ENCODE assay signal across 26 cellular contexts in genomic region chr17:78304549-78305037, GRCh38. TPM values are rescaled to one million over a fixed set of nuclear protein-coding genes. Genes with fewer than 3 reads are reported as not detected.
DNase-seq lines count a peak whose midpoint lies in the region; ATAC-seq, FAIRE-seq and TF ChIP-seq lines count a peak whose summit lies in the region.
"Had no signal": no experiment of that assay in that cellular context is flagged by ENCODE, and none has a peak within 500 bp of the region (broad histone marks: within the 10 kb centered on the region; RNA-seq: fewer than 3 reads in every experiment).

No MANE protein-coding gene starts in this region.

- no peaks in the 10 kb centered on the region for H4K20me1 ChIP-seq in H1 (replicated peaks in 1 of 2; ENCODE audit: control insufficient read depth in 1 of 2, insufficient read depth in 2 of 2, low read length in 2 of 2)
- H4K20me1 ChIP-seq: BLaER1 had no signal

- H3K23me2 ChIP-seq in H1 (ENCODE audit: low read depth, low read length): no peaks in the 10 kb centered on the region

- H3K9me3 ChIP-seq in H1 (ENCODE audit: insufficient read depth in 2 of 2, low read depth in 1 of 2, low read length in 1 of 2) (peaks cover 0 to 8% of the 10 kb centered on the region in 2 experiments; a peak in 1 of 4 replicates), left ventricle myocardium inferior (replicated peaks) (peaks cover 11% of the 10 kb centered on the region), mesenchymal stem cell (ENCODE audit: control insufficient read depth, low read length) (no peaks in the 10 kb centered on the region), testis (no peaks in the 10 kb centered on the region)
- H3K9me3 ChIP-seq: breast epithelium had no signal

- no peak overlapping the region for H2BK20ac ChIP-seq in H1 (ENCODE audit: low read length)

- DNase-seq in H1 (ENCODE audit: low read depth in 1 of 2, low spot score in 2 of 2) (no peak), left ventricle myocardium inferior (peak; percentile 73), mesenchymal stem cell (peak; percentile 8), testis (peak; percentile 64), occipital lobe (lab: John Stamatoyannopoulos, UW) (no peak)
- DNase-seq in activated naive CD8-positive, alpha-beta T cell treated with anti-CD3 and anti-CD28 coated beads, Interleukin-2, amount 50 U/mL, for 24 hours: no peak
- DNase-seq: activated CD4-positive, alpha-beta T cell treated with anti-CD3 and anti-CD28 coated beads for 48 hours; activated CD8-positive, alpha-beta memory T cell treated with anti-CD3 and anti-CD28 coated beads for 24 hours; anterior cingulate cortex; effector memory CD4-positive, alpha-beta T cell; NCI-H1092 treated with DMSO at 0.1 percent for 48 hours; NCI-H1694 treated with DMSO at 0.1 percent for 48 hours; NCI-H446; NCI-H774; substantia nigra; T-helper 9 cell; WERI-Rb-1 had no signal

- H2AFZ ChIP-seq in H1 (ENCODE audit: low read length) (no peak overlapping the region), mesenchymal stem cell (ENCODE audit: low read depth, low read length) (no peak overlapping the region)

- H3K18ac ChIP-seq in H1 (ENCODE audit: extremely low read depth, low read length) (no peak overlapping the region), mesenchymal stem cell (ENCODE audit: low read depth in 1 of 2, low read length in 2 of 2) (no peak overlapping the region)

- H3K27me3 ChIP-seq in H1 (replicated peaks in 1 of 4; ENCODE audit: control insufficient read depth in 3 of 4, extremely low read depth in 1 of 4, insufficient read depth in 3 of 4, low read length in 3 of 4) (no peaks in the 10 kb centered on the region), left ventricle myocardium inferior (ENCODE audit: low read depth) (no peaks in the 10 kb centered on the region), mesenchymal stem cell (ENCODE audit: control insufficient read depth in 1 of 2, insufficient read depth in 1 of 2, low read length in 2 of 2) (no peaks in the 10 kb centered on the region), testis (no peaks in the 10 kb centered on the region)
- H3K27me3 ChIP-seq: BLaER1, breast epithelium had no signal

- H2AK5ac ChIP-seq in H1 (ENCODE audit: low read depth, low read length) (no peak overlapping the region), mesenchymal stem cell (ENCODE audit: low read length, severe bottlenecking) (no peak overlapping the region)

- H3K4me3 ChIP-seq in H1 (ENCODE audit: extremely low read depth in 1 of 4, insufficient read depth in 2 of 4, low read depth in 3 of 4, low read length in 4 of 4) (no peak overlapping the region), left ventricle myocardium inferior (no peak overlapping the region), mesenchymal stem cell (ENCODE audit: insufficient read depth in 1 of 2, low read depth in 1 of 2, low read length in 2 of 2) (no peak overlapping the region), testis (no peak overlapping the region)
- H3K4me3 ChIP-seq: BLaER1, breast epithelium had no signal

- H3K36me3 Mint-ChIP-seq in activated naive CD8-positive, alpha-beta T cell treated with anti-CD3 and anti-CD28 coated beads, Interleukin-2, amount 50 U/mL, for 24 hours (ENCODE audit: low read depth): no peaks in the 10 kb centered on the region
- H3K36me3 Mint-ChIP-seq: stimulated activated effector memory CD8-positive, alpha-beta T cell treated with anti-CD3 and anti-CD28 coated beads, Interleukin-12 subunit alpha, Interleukin-12 subunit beta, amount 100 ng/mL, for 72 hours had no signal

- H2BK15ac ChIP-seq in H1 (ENCODE audit: low read length): no peak overlapping the region
- H2BK15ac ChIP-seq in mesenchymal stem cell (ENCODE audit: low read depth, poor library complexity, severe bottlenecking): no peak overlapping the region

- no peaks in the 10 kb centered on the region for H3K9me3 Mint-ChIP-seq in activated naive CD8-positive, alpha-beta T cell treated with anti-CD3 and anti-CD28 coated beads, Interleukin-2, amount 50 U/mL, for 24 hours
- H3K9me3 Mint-ChIP-seq: stimulated activated effector memory CD8-positive, alpha-beta T cell treated with anti-CD3 and anti-CD28 coated beads, Interleukin-12 subunit alpha, Interleukin-12 subunit beta, amount 100 ng/mL, for 72 hours had no signal

- no peak for TF ChIP-seq RAD21 in H1 (IDR thresholded peaks at IDR 0.05 in 1 of 2, conservative IDR thresholded peaks at IDR 0.05 in 1 of 2; ENCODE audit: low read depth in 2 of 2, low read length in 2 of 2)

- H3K36me3 ChIP-seq in H1 (ENCODE audit: control insufficient read depth in 2 of 4, insufficient read depth in 4 of 4, low read length in 3 of 4): no peaks in the 10 kb centered on the region
- no peaks in the 10 kb centered on the region for H3K36me3 ChIP-seq in left ventricle myocardium inferior
- H3K36me3 ChIP-seq in mesenchymal stem cell (ENCODE audit: control insufficient read depth in 1 of 2, insufficient read depth in 2 of 2, low read depth in 1 of 2, low read length in 2 of 2): no peaks in the 10 kb centered on the region
- H3K36me3 ChIP-seq in testis (ENCODE audit: low read depth, missing control alignments): no peaks in the 10 kb centered on the region
- H3K36me3 ChIP-seq: BLaER1, breast epithelium, WERI-Rb-1 had no signal

- H2BK120ac ChIP-seq in H1 (replicated peaks; ENCODE audit: low read depth, low read length) (no peak overlapping the region), mesenchymal stem cell (ENCODE audit: low read depth, low read length) (no peak overlapping the region)

- TF ChIP-seq EP300 in H1 (IDR thresholded peaks at IDR 0.05; ENCODE audit: borderline replicate concordance in 1 of 2, low read depth in 2 of 2, low read length in 2 of 2): no peak

- H3K27me3 Mint-ChIP-seq in activated naive CD8-positive, alpha-beta T cell treated with anti-CD3 and anti-CD28 coated beads, Interleukin-2, amount 50 U/mL, for 24 hours: no peaks in the 10 kb centered on the region
- H3K27me3 Mint-ChIP-seq: activated naive CD8-positive, alpha-beta T cell had no signal

- no peaks in the 10 kb centered on the region for H3K4me1 ChIP-seq in H1 (replicated peaks in 1 of 4; ENCODE audit: control insufficient read depth in 3 of 4, insufficient read depth in 4 of 4, low read length in 3 of 4)
- H3K4me1 ChIP-seq in left ventricle myocardium inferior: peaks cover 13% of the 10 kb centered on the region
- peaks cover 10% of the 10 kb centered on the region for H3K4me1 ChIP-seq in mesenchymal stem cell (ENCODE audit: control insufficient read depth, insufficient read depth, low read depth, low read length)
- peaks cover 15% of the 10 kb centered on the region for H3K4me1 ChIP-seq in testis
- H3K4me1 ChIP-seq: breast epithelium had no signal

- H4K91ac ChIP-seq in H1 (replicated peaks; ENCODE audit: insufficient read length, low read length) (no peak overlapping the region), mesenchymal stem cell (ENCODE audit: low read length) (peak overlapping the region; percentile 25)

- no peak overlapping the region for H3K27ac ChIP-seq in H1 (ENCODE audit: low read depth, low read length)
- peak overlapping the region; percentile 50 for H3K27ac ChIP-seq in left ventricle myocardium inferior (replicated peaks)
- H3K27ac ChIP-seq in mesenchymal stem cell (ENCODE audit: low read length, poor library complexity, severe bottlenecking): no peak overlapping the region
- H3K27ac ChIP-seq in testis: no peak overlapping the region
- H3K27ac ChIP-seq: BLaER1, WERI-Rb-1 had no signal

- H4K8ac ChIP-seq in H1 (ENCODE audit: extremely low read depth, insufficient read depth, low read length): peak overlapping the region; percentile 17; the same call in 1 of the 2 replicates
- H4K8ac ChIP-seq in mesenchymal stem cell (ENCODE audit: low read length): peak overlapping the region; percentile 55

- H2BK5ac ChIP-seq in H1 (ENCODE audit: low read depth, low read length) (no peak overlapping the region), mesenchymal stem cell (ENCODE audit: low read depth, low read length, poor library complexity, severe bottlenecking) (no peak overlapping the region)

- H2BK12ac ChIP-seq in H1 (ENCODE audit: low read depth, low read length) (no peak overlapping the region), mesenchymal stem cell (ENCODE audit: low read length in 2 of 2) (peak overlapping the region; percentile 1 to 44)

- CTCF ChIA-PET in H1 (lab: Charles Lee; ENCODE audit: partially characterized antibody): interaction anchor here (0.7 to 1.9 kb wide), 10 partner anchors 8 to 117 kb away, joined by 3 to 8 read pairs (median 5); no protein-coding TSS in a partner anchor

- H4K5ac ChIP-seq in H1 (ENCODE audit: insufficient read length, low read depth, low read length): no peak overlapping the region

- no peak overlapping the region for H3K27ac Mint-ChIP-seq in activated naive CD8-positive, alpha-beta T cell treated with anti-CD3 and anti-CD28 coated beads, Interleukin-2, amount 50 U/mL, for 24 hours
- H3K27ac Mint-ChIP-seq: activated naive CD8-positive, alpha-beta T cell; stimulated activated effector memory CD8-positive, alpha-beta T cell treated with anti-CD3 and anti-CD28 coated beads, Interleukin-12 subunit alpha, Interleukin-12 subunit beta, amount 100 ng/mL, for 72 hours had no signal

- ATAC-seq in HG03175 (IDR thresholded peaks at IDR 0.05; ENCODE audit: unreplicated experiment) (no peak), GM21825 (IDR thresholded peaks at IDR 0.05; ENCODE audit: unreplicated experiment) (no peak)
- ATAC-seq in activated naive CD8-positive, alpha-beta T cell treated with anti-CD3 and anti-CD28 coated beads, Interleukin-2, amount 50 U/mL, for 24 hours: no peak
- ATAC-seq: stimulated activated effector memory CD8-positive, alpha-beta T cell treated with anti-CD3 and anti-CD28 coated beads, Interleukin-12 subunit alpha, Interleukin-12 subunit beta, amount 100 ng/mL, for 72 hours had no signal

- no peak overlapping the region for H3K23ac ChIP-seq in H1 (ENCODE audit: insufficient read length)
- no peak overlapping the region for H3K23ac ChIP-seq in mesenchymal stem cell (ENCODE audit: low read length in 2 of 2)

- H3K4ac ChIP-seq in H1 (replicated peaks; ENCODE audit: insufficient read length, low read depth, low read length) (no peak overlapping the region), mesenchymal stem cell (ENCODE audit: low read depth in 1 of 2, low read length in 2 of 2) (no peak overlapping the region)

- intact Hi-C loops in left ventricle myocardium inferior (cut with micrococcal nuclease) (no loop called here), testis (cut with DNase I; ENCODE audit: low total_unique reads) (no loop called here)

- POLR2A ChIA-PET in H1 (lab: Charles Lee; ENCODE audit: partially characterized antibody): interaction anchor here (0.7 to 1.2 kb wide), 5 partner anchors 9 to 61 kb away, joined by 3 read pairs; no protein-coding TSS in a partner anchor

- FAIRE-seq in H1 (lab: Jason Lieb, UNC): no peak
- FAIRE-seq: keratinocyte, RCC 7860 had no signal

- H3K56ac ChIP-seq in H1 (replicated peaks; ENCODE audit: insufficient read length, low read depth, low read length): no peak overlapping the region

- no peaks in the 10 kb centered on the region for H3K4me1 Mint-ChIP-seq in activated naive CD8-positive, alpha-beta T cell treated with anti-CD3 and anti-CD28 coated beads, Interleukin-2, amount 50 U/mL, for 24 hours

- H3K79me2 ChIP-seq in H1 (ENCODE audit: control insufficient read depth in 1 of 2, insufficient read depth in 2 of 2, low read length in 2 of 2): no peaks in the 10 kb centered on the region

- TF ChIP-seq CTCF in H1 (IDR thresholded peaks at IDR 0.05; ENCODE audit: control extremely low read depth in 1 of 3, insufficient read depth in 1 of 3, low read depth in 1 of 3, low read length in 3 of 3) (no peak), left ventricle myocardium inferior (IDR thresholded peaks at IDR 0.05; ENCODE audit: borderline replicate concordance) (no peak), testis (IDR thresholded peaks at IDR 0.05) (no peak)

- H3K14ac ChIP-seq in H1 (ENCODE audit: insufficient read length) (no peak overlapping the region), mesenchymal stem cell (ENCODE audit: low read length in 2 of 2) (no peak overlapping the region)

- H3K4me2 ChIP-seq in H1 (ENCODE audit: insufficient read depth in 1 of 2, low read depth in 2 of 2, low read length in 2 of 2): no peak overlapping the region
- H3K4me2 ChIP-seq in mesenchymal stem cell (ENCODE audit: low read length, poor library complexity, severe bottlenecking): no peak overlapping the region
- H3K4me2 ChIP-seq: BLaER1 had no signal

- no peak overlapping the region for H3K4me3 Mint-ChIP-seq in activated naive CD8-positive, alpha-beta T cell treated with anti-CD3 and anti-CD28 coated beads, Interleukin-2, amount 50 U/mL, for 24 hours
- H3K4me3 Mint-ChIP-seq: activated naive CD8-positive, alpha-beta T cell; neural crest cell; stimulated activated effector memory CD8-positive, alpha-beta T cell treated with anti-CD3 and anti-CD28 coated beads, Interleukin-12 subunit alpha, Interleukin-12 subunit beta, amount 100 ng/mL, for 72 hours had no signal

- TF ChIP-seq POLR2A in H1 (IDR thresholded peaks at IDR 0.05; ENCODE audit: control extremely low read depth in 1 of 2, low read depth in 2 of 2, low read length in 2 of 2): no peak
- no peak for TF ChIP-seq POLR2A in testis (IDR thresholded peaks at IDR 0.05)

- 90% methylated on average over 9 of the region's 9 CpGs; no CpG with 5 or more reads in 1 of the 2 experiments for WGBS in H1 (ENCODE audit: extremely low coverage in 1 of 2, insufficient coverage in 1 of 2, insufficient read length in 1 of 2, insufficient replicate concordance in 2 of 2, low coverage in 1 of 2, low lambda C conversion rate in 2 of 2, missing lambda C conversion rate in 1 of 2), 2 experiments
- WGBS in mesenchymal stem cell: 48% methylated on average over 9 of the region's 9 CpGs
- 38 to 58% methylated on average over 9 of the region's 9 CpGs for WGBS in testis, 2 donors

- H3K9ac ChIP-seq in H1 (replicated peaks in 1 of 4; ENCODE audit: extremely low read depth in 1 of 4, low read depth in 3 of 4, low read length in 3 of 4): no peak overlapping the region
- no peak overlapping the region for H3K9ac ChIP-seq in mesenchymal stem cell (ENCODE audit: low read length)
- H3K9ac ChIP-seq: BLaER1 had no signal

- no peaks in the 10 kb centered on the region for H3K79me1 ChIP-seq in H1 (ENCODE audit: low read depth, low read length)
- no peaks in the 10 kb centered on the region for H3K79me1 ChIP-seq in mesenchymal stem cell (replicated peaks; ENCODE audit: low read length, poor library complexity, severe bottlenecking)

RNA-seq across cellular contexts. Expression of gene SOCS3, which starts 55.3 kb away (rescaled TPM):
- 47.9 and 49.4 TPM in 2 replicates for total RNA-seq in H1 (2021; fragmentation: NEBNext Ultra II Directional; extraction: Animal tissue kit (Norgen Biotek cat#: 25700))
- polyA plus RNA-seq in H1 (2011; rRNA removed) (10.1 and 15.2 TPM in 2 replicates), testis (ENCODE audit: insufficient read depth, low read depth, low replicate concordance) (9.6 TPM)
- polyA plus RNA-seq in H1 (2011; cell fraction: cytosol; rRNA removed): 13.5 TPM
- 33.4 TPM for polyA plus RNA-seq in H1 (2011; cell fraction: nucleus; rRNA removed)
- polyA plus RNA-seq in H1 (2012, experiment 1 of 2): 13.7 to 17.9 TPM (median 15.6 TPM) in 4 replicates
- 21.7 TPM for polyA plus RNA-seq in H1 (2012, experiment 2 of 2)
- polyA plus RNA-seq in H1 (2013, experiment 1 of 2): 28.0 TPM
- polyA plus RNA-seq in H1 (2013, experiment 2 of 2): 27.0 TPM
- polyA minus RNA-seq in H1 (2011; rRNA and poly(A)+ RNA removed): 7.3 and 11.0 TPM in 2 replicates
- 17.7 TPM for polyA minus RNA-seq in H1 (2011; cell fraction: cytosol; rRNA and poly(A)+ RNA removed)
- 14.3 TPM for polyA minus RNA-seq in H1 (2011; cell fraction: nucleus; rRNA and poly(A)+ RNA removed)
- total RNA-seq in left ventricle myocardium inferior (9.5 TPM), testis (10 to 100 TPM in 1 of 2 donors, 1 to 10 TPM in 1; 2.2 to 17.8 TPM), occipital lobe (8.3 TPM)
- 64.5 TPM for polyA plus RNA-seq in mesenchymal stem cell (2013, experiment 1 of 2)
- 62.3 TPM for polyA plus RNA-seq in mesenchymal stem cell (2013, experiment 2 of 2)

Comparison
In these comparisons a context has a peak if more than half of its experiments do, and no peak if none do; other contexts are left out.
1. DNase-seq: peak in left ventricle myocardium inferior (single experiment), mesenchymal stem cell (single experiment) and testis (single experiment); none in H1 (0 of 2), occipital lobe (single experiment) and activated naive CD8-positive, alpha-beta T cell treated with anti-CD3 and anti-CD28 coated beads, Interleukin-2, amount 50 U/mL, for 24 hours (single experiment).